In genomic region chr18:2570772-2571199, GRCh38 we compare ENCODE assay signal across 1 cellular context.
TF ChIP-seq lines count a peak whose summit lies in the region.

No MANE protein-coding gene starts in this region.

TF ChIP-seq in K562, 482 proteins besides CTCF, POLR2A, EP300 and RAD21 (continued from another document and continues in another):
- 0 out of 4 replicates have a peak, but pooled peaks of 1 of the 2 experiments have one; percentile 32 for TF ChIP-seq UBTF (IDR thresholded peaks at IDR 0.05; ENCODE audit: borderline replicate concordance in 1 of 2, low read depth in 2 of 2, low read length in 2 of 2)
- no peak for TF ChIP-seq PHF21A (IDR thresholded peaks at IDR 0.05; ENCODE audit: borderline replicate concordance, low read depth)
- TF ChIP-seq TAL1 (IDR thresholded peaks at IDR 0.05): no peak
- TF ChIP-seq ATF6 (CRISPR knock-in tag; IDR thresholded peaks at IDR 0.05): no peak
- 0 out of 2 replicates have a peak, but pooled peaks have one; percentile 31 for TF ChIP-seq ZBTB26 (CRISPR knock-in tag; IDR thresholded peaks at IDR 0.05)
- TF ChIP-seq CHD7 (IDR thresholded peaks at IDR 0.05; ENCODE audit: low read depth, low read length): no peak
- no peak for TF ChIP-seq ILK (tag; IDR thresholded peaks at IDR 0.05; ENCODE audit: borderline replicate concordance, low read depth)
- TF ChIP-seq PPARD (CRISPR knock-in tag; IDR thresholded peaks at IDR 0.05): no peak
- TF ChIP-seq PTTG1 (tag; IDR thresholded peaks at IDR 0.05; ENCODE audit: low read depth): no peak
- no peak for TF ChIP-seq SETDB1 (IDR thresholded peaks at IDR 0.05; ENCODE audit: low read length)
- no peak for TF ChIP-seq STAT5A (IDR thresholded peaks at IDR 0.05; ENCODE audit: borderline replicate concordance, low read length)
- TF ChIP-seq BRD9 (IDR thresholded peaks at IDR 0.05; ENCODE audit: low read depth, partially characterized antibody): peak; percentile 26
- TF ChIP-seq HDAC2 (IDR thresholded peaks at IDR 0.05): no peak
- peak; percentile 36; the same call in 1 of the 2 replicates for TF ChIP-seq BHLHE40 (IDR thresholded peaks at IDR 0.05; ENCODE audit: low read length)
- peak; percentile 71; the same call in 1 of the 2 replicates for TF ChIP-seq ZBTB1 (CRISPR knock-in tag; IDR thresholded peaks at IDR 0.05; ENCODE audit: borderline replicate concordance, low read depth)
- TF ChIP-seq ARID1B (IDR thresholded peaks at IDR 0.05): 0 out of 2 replicates have a peak, but pooled peaks have one; percentile 22
- TF ChIP-seq HDAC1 (IDR thresholded peaks at IDR 0.05): no peak; a peak in 1 of 4 replicates
- no peak for TF ChIP-seq DDX20 (tag; IDR thresholded peaks at IDR 0.05; ENCODE audit: low read depth)
- TF ChIP-seq NRF1 (conservative IDR thresholded peaks at IDR 0.05 in 1 of 2, IDR thresholded peaks at IDR 0.05 in 1 of 2): no peak
- TF ChIP-seq ELF1 (tag; IDR thresholded peaks at IDR 0.05): no peak
- TF ChIP-seq ZNF717 (CRISPR knock-in tag; IDR thresholded peaks at IDR 0.05): no peak
- TF ChIP-seq NR0B1 (IDR thresholded peaks at IDR 0.05; ENCODE audit: partially characterized antibody): no peak
- TF ChIP-seq ZKSCAN1 (IDR thresholded peaks at IDR 0.05; ENCODE audit: low read depth, low read length): no peak
- TF ChIP-seq ZMIZ1 (IDR thresholded peaks at IDR 0.05; ENCODE audit: low read depth in 2 of 2, low read length in 2 of 2): 0 out of 4 replicates have a peak, but pooled peaks of 1 of the 2 experiments have one; percentile 4
- TF ChIP-seq ETV1 (tag; conservative IDR thresholded peaks at IDR 0.05; ENCODE audit: low read depth): peak; percentile 37; the same call in 1 of the 2 replicates
- no peak for TF ChIP-seq USF2 (CRISPR knock-in tag; IDR thresholded peaks at IDR 0.05)
- no peak for TF ChIP-seq ZNF134 (CRISPR knock-in tag; conservative IDR thresholded peaks at IDR 0.05)
- TF ChIP-seq MYBL2 (IDR thresholded peaks at IDR 0.05; ENCODE audit: low read depth): no peak
- no peak for TF ChIP-seq MYBL2 (CRISPR knock-in tag; IDR thresholded peaks at IDR 0.05; ENCODE audit: borderline replicate concordance)
- 0 out of 2 replicates have a peak, but pooled peaks have one; percentile 25 for TF ChIP-seq MEF2D (tag; conservative IDR thresholded peaks at IDR 0.05; ENCODE audit: low read depth)
- TF ChIP-seq BRCA1 (IDR thresholded peaks at IDR 0.05): no peak
- no peak for TF ChIP-seq BRCA1 (CRISPR knock-in tag; IDR thresholded peaks at IDR 0.05)
- no peak for TF ChIP-seq HNRNPH1 (optimal IDR thresholded peaks at IDR 0.05; ENCODE audit: low read depth, low read length)
- TF ChIP-seq LEF1 (IDR thresholded peaks at IDR 0.05): no peak
- peak in 1 of 2 experiments; percentile 62; a peak in 1 of 4 replicates for TF ChIP-seq NONO (IDR thresholded peaks at IDR 0.05; ENCODE audit: low read depth in 2 of 2, low read length in 1 of 2)
- TF ChIP-seq TBP (optimal IDR thresholded peaks at IDR 0.05; ENCODE audit: low read depth, low read length): peak; percentile 11
- TF ChIP-seq SP2 (IDR thresholded peaks at IDR 0.05; ENCODE audit: extremely low read depth, low read depth, low read length, poor library complexity, severe bottlenecking): no peak
- TF ChIP-seq ASH1L (IDR thresholded peaks at IDR 0.05; ENCODE audit: borderline replicate concordance, low read depth, partially characterized antibody): no peak
- no peak for TF ChIP-seq GABPB1 (CRISPR knock-in tag; IDR thresholded peaks at IDR 0.05)
- TF ChIP-seq NUFIP1 (IDR thresholded peaks at IDR 0.05; ENCODE audit: partially characterized antibody): no peak
